In the genomic region with DNA sequence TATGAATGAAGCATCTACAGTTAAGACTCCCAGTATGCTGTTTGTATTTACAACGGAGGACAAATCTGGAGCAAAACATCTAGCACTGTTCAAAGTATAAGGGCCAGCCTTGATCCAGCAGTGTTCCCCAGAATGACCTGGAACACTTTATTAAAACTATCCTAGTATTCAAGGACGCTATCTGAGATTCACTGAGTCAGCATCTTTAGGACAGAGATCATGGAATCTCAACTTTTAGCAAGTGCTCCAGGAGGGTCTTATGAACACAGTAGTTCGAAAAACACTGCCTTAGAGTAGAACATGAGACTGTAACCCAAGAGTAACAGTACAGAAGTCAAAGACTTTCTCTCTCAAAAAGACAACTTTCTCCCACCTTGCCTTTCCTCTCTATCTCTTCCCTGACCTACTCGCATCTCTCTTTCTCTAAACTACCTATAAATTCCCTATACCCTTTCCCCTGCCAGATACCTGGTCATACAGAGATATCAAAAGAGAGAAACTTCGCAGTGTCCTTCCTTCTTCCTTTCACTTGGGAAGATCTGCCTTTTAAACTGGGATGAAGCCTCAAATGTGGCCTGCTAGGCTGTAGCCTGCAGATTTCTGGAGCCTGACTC, we compare ENCODE assay signal across 21 cellular contexts. TPM values are rescaled to one million over a fixed set of nuclear protein-coding genes. Genes with fewer than 3 reads are reported as not detected.
DNase-seq lines count a peak whose midpoint lies in the region; ATAC-seq and TF ChIP-seq lines count a peak whose summit lies in the region.
"Had no signal": no experiment of that assay in that cellular context is flagged by ENCODE, and none has a peak within 500 bp of the region (broad histone marks: within the 10 kb centered on the region; RNA-seq: fewer than 3 reads in every experiment).

No MANE protein-coding gene starts in this region.

- TF ChIP-seq EP300 in upper lobe of left lung (IDR thresholded peaks at IDR 0.05), result no peak

- H4K20me1 ChIP-seq in hepatocyte (ENCODE audit: insufficient read depth, poor library complexity, severe bottlenecking), result no peaks in the 10 kb centered on the region

- peaks cover 53% of the 10 kb centered on the region for H3K36me3 Mint-ChIP-seq in stimulated activated naive CD8-positive, alpha-beta T cell treated with anti-CD3 and anti-CD28 coated beads, Interleukin-15, Interleukin-2, amounts not matched to agents 100 ng/mL and 50 ng/mL, for 24 hours (ENCODE audit: low read depth)
- peaks cover 5% of the 10 kb centered on the region for H3K36me3 Mint-ChIP-seq in T-helper 17 cell (ENCODE audit: low read depth)
- H3K36me3 Mint-ChIP-seq in neural crest cell (ENCODE audit: low read depth), result peaks cover 11% of the 10 kb centered on the region

- DNase-seq in stimulated activated naive CD8-positive, alpha-beta T cell treated with anti-CD3 and anti-CD28 coated beads, Interleukin-15, amount 100 ng/mL, for 72 hours, result no peak
- DNase-seq in T-helper 17 cell, result no peak
- DNase-seq in neural crest cell (ENCODE audit: low read depth, low spot score), result no peak
- no peak for DNase-seq in upper lobe of left lung
- no peak for DNase-seq in hepatocyte (ENCODE audit: low spot score)
- no peak for DNase-seq in hippocampal formation (lab: John Stamatoyannopoulos, UW)
- DNase-seq: 8988T, COR-L47, DMS79, EL, GDM1, KG1, MG63, NCI-H1105 treated with DMSO at 0.1 percent for 48 hours, NCI-H2029, NCI-H446 treated with DMSO at 0.1 percent for 48 hours, NCI-H526 treated with DMSO at 0.1 percent for 48 hours, Peyer's patch, SHP77 treated with DMSO at 0.1 percent for 48 hours had no signal

- no peaks in the 10 kb centered on the region for H3K27me3 ChIP-seq in upper lobe of left lung
- no peaks in the 10 kb centered on the region for H3K27me3 ChIP-seq in hepatocyte
- H3K27me3 ChIP-seq: MG63, Peyer's patch had no signal

- peak overlapping the region; percentile 1 for H3K27ac Mint-ChIP-seq in stimulated activated naive CD8-positive, alpha-beta T cell treated with anti-CD3 and anti-CD28 coated beads, Interleukin-15, Interleukin-2, amounts not matched to agents 100 ng/mL and 50 ng/mL, for 24 hours
- H3K27ac Mint-ChIP-seq in stimulated activated naive CD8-positive, alpha-beta T cell treated with anti-CD3 and anti-CD28 coated beads, Interleukin-15, amount 100 ng/mL, for 72 hours, result peak overlapping the region in 1 of 2 donors; percentile 12
- H3K27ac Mint-ChIP-seq in T-helper 17 cell, result peak overlapping the region; percentile 49
- H3K27ac Mint-ChIP-seq in neural crest cell (ENCODE audit: unreplicated experiment), result peak overlapping the region; percentile 45

- H3K36me3 ChIP-seq in upper lobe of left lung (peaks cover 0 to 26% (median 6%) of the 10 kb centered on the region in 4 donors), hepatocyte (replicated peaks; ENCODE audit: insufficient read depth, low read depth) (no peaks in the 10 kb centered on the region)

- no peaks in the 10 kb centered on the region for H3K4me1 Mint-ChIP-seq in stimulated activated naive CD8-positive, alpha-beta T cell treated with anti-CD3 and anti-CD28 coated beads, Interleukin-15, Interleukin-2, amounts not matched to agents 100 ng/mL and 50 ng/mL, for 24 hours (ENCODE audit: low read depth)
- no peaks in the 10 kb centered on the region for H3K4me1 Mint-ChIP-seq in stimulated activated naive CD8-positive, alpha-beta T cell treated with anti-CD3 and anti-CD28 coated beads, Interleukin-15, amount 100 ng/mL, for 72 hours
- H3K4me1 Mint-ChIP-seq in T-helper 17 cell (peaks cover 3% of the 10 kb centered on the region), neural crest cell (no peaks in the 10 kb centered on the region)

- TF ChIP-seq CTCF in neural crest cell (conservative IDR thresholded peaks at IDR 0.05) (no peak), upper lobe of left lung (IDR thresholded peaks at IDR 0.05) (no peak), hepatocyte (IDR thresholded peaks at IDR 0.05; ENCODE audit: poor library complexity) (no peak)

- H3K27ac ChIP-seq in upper lobe of left lung (no peak overlapping the region), hepatocyte (no peak overlapping the region)
- H3K27ac ChIP-seq: Peyer's patch had no signal

- WGBS in upper lobe of left lung, 2 donors, result 93 to 97% methylated on average over 5 of the region's 5 CpGs
- WGBS in hepatocyte (ENCODE audit: low lambda C conversion rate, missing lambda C conversion rate), result 97% methylated on average over 5 of the region's 5 CpGs

- H3K4me3 Mint-ChIP-seq in stimulated activated naive CD8-positive, alpha-beta T cell treated with anti-CD3 and anti-CD28 coated beads, Interleukin-15, Interleukin-2, amounts not matched to agents 100 ng/mL and 50 ng/mL, for 24 hours, result no peak overlapping the region
- no peak overlapping the region for H3K4me3 Mint-ChIP-seq in stimulated activated naive CD8-positive, alpha-beta T cell treated with anti-CD3 and anti-CD28 coated beads, Interleukin-15, amount 100 ng/mL, for 72 hours
- H3K4me3 Mint-ChIP-seq in T-helper 17 cell (no peak overlapping the region), neural crest cell (no peak overlapping the region)

- H3K4me3 ChIP-seq in upper lobe of left lung (no peak overlapping the region), hepatocyte (no peak overlapping the region)
- H3K4me3 ChIP-seq: GM12878, MG63, Peyer's patch had no signal

- H3K79me2 ChIP-seq in hepatocyte, result no peaks in the 10 kb centered on the region

- no peaks in the 10 kb centered on the region for H3K9me2 ChIP-seq in hepatocyte (replicated peaks; ENCODE audit: insufficient read depth)

- no peak for TF ChIP-seq POLR2A in upper lobe of left lung (IDR thresholded peaks at IDR 0.05)

- H3K4me2 ChIP-seq in hepatocyte, result no peak overlapping the region

- ATAC-seq in stimulated activated naive CD8-positive, alpha-beta T cell treated with anti-CD3 and anti-CD28 coated beads, Interleukin-15, amount 100 ng/mL, for 72 hours, result no peak
- ATAC-seq in T-helper 17 cell, result no peak
- ATAC-seq in upper lobe of left lung (ENCODE audit: low FRiP score in 2 of 2), result no peak
- ATAC-seq: GM12878 had no signal

- H3K9me3 ChIP-seq in T-helper 17 cell (ENCODE audit: control insufficient read depth, low read length, poor library complexity, severe bottlenecking), result no peaks in the 10 kb centered on the region
- no peaks in the 10 kb centered on the region for H3K9me3 ChIP-seq in upper lobe of left lung
- H3K9me3 ChIP-seq in hepatocyte (ENCODE audit: low read depth), result no peaks in the 10 kb centered on the region
- H3K9me3 ChIP-seq: MG63, Peyer's patch had no signal

- H3K27me3 Mint-ChIP-seq in stimulated activated naive CD8-positive, alpha-beta T cell treated with anti-CD3 and anti-CD28 coated beads, Interleukin-15, Interleukin-2, amounts not matched to agents 100 ng/mL and 50 ng/mL, for 24 hours, result no peaks in the 10 kb centered on the region
- H3K27me3 Mint-ChIP-seq in stimulated activated naive CD8-positive, alpha-beta T cell treated with anti-CD3 and anti-CD28 coated beads, Interleukin-15, amount 100 ng/mL, for 72 hours, result no peaks in the 10 kb centered on the region
- H3K27me3 Mint-ChIP-seq in T-helper 17 cell (no peaks in the 10 kb centered on the region), neural crest cell (ENCODE audit: low read depth) (no peaks in the 10 kb centered on the region)

- H3K4me1 ChIP-seq in upper lobe of left lung (no peaks in the 10 kb centered on the region), hepatocyte (ENCODE audit: insufficient read depth) (no peaks in the 10 kb centered on the region)
- H3K4me1 ChIP-seq: Peyer's patch had no signal

- no peaks in the 10 kb centered on the region for H3K9me3 Mint-ChIP-seq in stimulated activated naive CD8-positive, alpha-beta T cell treated with anti-CD3 and anti-CD28 coated beads, Interleukin-15, Interleukin-2, amounts not matched to agents 100 ng/mL and 50 ng/mL, for 24 hours
- H3K9me3 Mint-ChIP-seq in stimulated activated naive CD8-positive, alpha-beta T cell treated with anti-CD3 and anti-CD28 coated beads, Interleukin-15, amount 100 ng/mL, for 72 hours, result no peaks in the 10 kb centered on the region
- H3K9me3 Mint-ChIP-seq in neural crest cell, result no peaks in the 10 kb centered on the region

- no peak overlapping the region for H2AFZ ChIP-seq in hepatocyte

RNA-seq across cellular contexts. Expression of a gene that starts 43.8 kb away (rescaled TPM):
- total RNA-seq in T-helper 17 cell (10 to 100 TPM; 29.0 to 30.6 TPM), neural crest cell (54.9 and 56.2 TPM in 2 replicates), upper lobe of left lung (10 to 100 TPM; 23.0 to 54.2 (median 32.3) TPM), hepatocyte (30.8 and 32.0 TPM in 2 replicates)
- polyA plus RNA-seq in hepatocyte, result 25.7 and 36.2 TPM in 2 replicates

RNA-seq across cellular contexts. Expression of a gene that starts 43.9 kb away (rescaled TPM):
- 1 to 10 TPM in 1 of 2 donors, under 1 TPM in 1; 0.70 to 1.2 TPM for total RNA-seq in T-helper 17 cell
- total RNA-seq in neural crest cell, result 2.5 and 2.8 TPM in 2 replicates
- total RNA-seq in upper lobe of left lung, result 10 to 100 TPM in 2 of 6 donors, 1 to 10 TPM in 4; 1.0 to 18.0 (median 2.7) TPM
- 0.24 and 1.0 TPM in 2 replicates for total RNA-seq in hepatocyte
- polyA plus RNA-seq in hepatocyte, result 0.76 and 1.4 TPM in 2 replicates
